ENCODE assay signal across 5 cellular contexts in genomic region chr3:30786360-30786759, GRCh38.
"Had no signal": no experiment of that assay in that cellular context is flagged by ENCODE, and none has a peak within 500 bp of the region (broad histone marks: within the 10 kb centered on the region; RNA-seq: fewer than 3 reads in every experiment).

No MANE protein-coding gene starts in this region.

- DNase-seq: H9, HCEC 1CT, IMR-90, KBM-7 had no signal

- ATAC-seq: GM23338 had no signal

- H3K4me3 ChIP-seq: GM23338 had no signal

- H3K4me2 ChIP-seq: GM23338 had no signal
